8 cellular contexts compared by ENCODE assay signal in genomic region chr1:150560986-150561829, GRCh38. TPM values are rescaled to one million over a fixed set of nuclear protein-coding genes. Genes with fewer than 3 reads are reported as not detected.
DNase-seq lines count a peak whose midpoint lies in the region; ATAC-seq and TF ChIP-seq lines count a peak whose summit lies in the region.

No MANE protein-coding gene starts in this region.

- H3K9me3 Mint-ChIP-seq in activated naive CD8-positive, alpha-beta T cell treated with anti-CD3 and anti-CD28 coated beads for 36 hours: no peaks in the 10 kb centered on the region
- peaks cover 11% of the 10 kb centered on the region for H3K9me3 Mint-ChIP-seq in glutamatergic neuron (ENCODE audit: unreplicated experiment)

- intact Hi-C loops in testis (cut with DNase I; ENCODE audit: low total_unique reads): loop anchor here (5.0 kb wide), 1 partner anchor 61 kb away; no protein-coding TSS in a partner anchor

- H3K36me3 ChIP-seq in BLaER1 treated with 17β-estradiol and CSF1 and Interleukin-3, amounts not matched to agents 10 nM and 100 nM: peaks cover 0 to 42% (median 7%) of the 10 kb centered on the region in 11 experiments; a peak in 11 of 22 replicates
- H3K36me3 ChIP-seq in MM.1S (replicated peaks; ENCODE audit: insufficient read depth, low read length): no peaks in the 10 kb centered on the region
- no peaks in the 10 kb centered on the region for H3K36me3 ChIP-seq in SK-N-SH (replicated peaks in 1 of 2; ENCODE audit: control insufficient read depth in 1 of 2, insufficient read depth in 2 of 2, low read length in 1 of 2)
- peaks cover 2% of the 10 kb centered on the region for H3K36me3 ChIP-seq in osteoblast (ENCODE audit: insufficient read depth, low read length)
- no peaks in the 10 kb centered on the region for H3K36me3 ChIP-seq in testis (ENCODE audit: low read depth, missing control alignments)

- TF ChIP-seq RAD21 in SK-N-SH (IDR thresholded peaks at IDR 0.05; ENCODE audit: low read length): peak; percentile 79

- peaks cover 0 to 96% (median 36%) of the 10 kb centered on the region in 11 experiments; a peak in 14 of 22 replicates for H4K20me1 ChIP-seq in BLaER1 treated with 17β-estradiol and CSF1 and Interleukin-3, amounts not matched to agents 10 nM and 100 nM
- H4K20me1 ChIP-seq in MM.1S (ENCODE audit: insufficient read depth, low read length) (no peaks in the 10 kb centered on the region), SK-N-SH (ENCODE audit: insufficient read depth) (peaks cover 6% of the 10 kb centered on the region; the same call in 1 of the 2 replicates), osteoblast (ENCODE audit: insufficient read depth, low read length) (peaks cover 6% of the 10 kb centered on the region)

- peaks cover 45% of the 10 kb centered on the region for H3K4me1 Mint-ChIP-seq in activated naive CD8-positive, alpha-beta T cell treated with anti-CD3 and anti-CD28 coated beads for 36 hours
- H3K4me1 Mint-ChIP-seq in glutamatergic neuron (ENCODE audit: low read depth, unreplicated experiment): peaks cover 24% of the 10 kb centered on the region

- H3K4me3 ChIP-seq in BLaER1 treated with 17β-estradiol and CSF1 and Interleukin-3, amounts not matched to agents 10 nM and 100 nM: peak overlapping the region; percentile 44 to 73 (median 62)
- H3K4me3 ChIP-seq in MM.1S (ENCODE audit: low read length): peak overlapping the region; percentile 73
- peak overlapping the region; percentile 56 to 69 for H3K4me3 ChIP-seq in SK-N-SH (ENCODE audit: low read depth in 2 of 2, low read length in 1 of 2)
- H3K4me3 ChIP-seq in osteoblast (ENCODE audit: insufficient read depth, low read length): peak overlapping the region; percentile 81
- peak overlapping the region; percentile 27 to 59 for H3K4me3 ChIP-seq in testis

- WGBS in SK-N-SH (ENCODE audit: low lambda C conversion rate): 2% methylated on average over 29 of the region's 42 CpGs
- 0 to 1% methylated on average over 36 to 42 of the region's 42 CpGs for WGBS in testis, 2 donors

- TF ChIP-seq CTCF in MM.1S (IDR thresholded peaks at IDR 0.05; ENCODE audit: low read length): peak; percentile 98
- TF ChIP-seq CTCF in SK-N-SH (IDR thresholded peaks at IDR 0.05): peak; percentile 84
- peak; percentile 76 for TF ChIP-seq CTCF in glutamatergic neuron (IDR thresholded peaks at IDR 0.05; ENCODE audit: partially characterized antibody, unreplicated experiment)
- TF ChIP-seq CTCF in osteoblast (IDR thresholded peaks at IDR 0.05; ENCODE audit: extremely low read depth, low read depth, low read length): peak; percentile 81
- TF ChIP-seq CTCF in testis (IDR thresholded peaks at IDR 0.05): peak; percentile 78 to 87 (median 80)

- peak; percentile 52 for TF ChIP-seq POLR2A in testis (IDR thresholded peaks at IDR 0.05)

- TF ChIP-seq EP300 in SK-N-SH (IDR thresholded peaks at IDR 0.05; ENCODE audit: borderline replicate concordance in 1 of 2, low read depth in 1 of 2, low read length in 1 of 2): no peak

- ATAC-seq in GM19452 (IDR thresholded peaks at IDR 0.05; ENCODE audit: unreplicated experiment): peak; percentile 26

- CTCF ChIA-PET in SK-N-SH (lab: Yijun Ruan, JAX): interaction anchor here (0.5 to 6.2 kb wide), 49 partner anchors 12 to 599 kb away, joined by 3 to 142 read pairs (median 4); partner anchors contain the start of genes ADAMTSL4, CTSK, ENSA and FALEC

- POLR2A ChIA-PET in SK-N-SH (lab: Yijun Ruan, JAX): interaction anchor here (0.6 to 8.9 kb wide), 7 partner anchors 9 to 90 kb away, joined by 3 to 149 read pairs (median 4); partner anchors contain the start of genes ADAMTSL4, ENSA and MCL1

- H3K9me2 ChIP-seq in MM.1S (replicated peaks; ENCODE audit: insufficient read depth, low read length): no peaks in the 10 kb centered on the region
- no peaks in the 10 kb centered on the region for H3K9me2 ChIP-seq in SK-N-SH

- H3K27ac ChIP-seq in BLaER1 treated with 17β-estradiol and CSF1 and Interleukin-3, amounts not matched to agents 10 nM and 100 nM: peak overlapping the region; percentile 82 to 100 (median 91)
- H3K27ac ChIP-seq in MM.1S (ENCODE audit: low read length) (peak overlapping the region; percentile 95), SK-N-SH (ENCODE audit: low read depth in 2 of 2, low read length in 1 of 2) (peak overlapping the region; percentile 99 to 100), osteoblast (ENCODE audit: low read depth, low read length) (peak overlapping the region; percentile 100), testis (peak overlapping the region; percentile 97 to 99)

- no peaks in the 10 kb centered on the region for H3K36me3 Mint-ChIP-seq in activated naive CD8-positive, alpha-beta T cell treated with anti-CD3 and anti-CD28 coated beads for 36 hours
- H3K36me3 Mint-ChIP-seq in glutamatergic neuron (ENCODE audit: unreplicated experiment): no peaks in the 10 kb centered on the region

- peak overlapping the region; percentile 49 for H2AFZ ChIP-seq in MM.1S (ENCODE audit: low read length)
- H2AFZ ChIP-seq in SK-N-SH (ENCODE audit: low read depth): peak overlapping the region; percentile 44; the same call in 1 of the 2 replicates
- peak overlapping the region; percentile 85 for H2AFZ ChIP-seq in osteoblast (ENCODE audit: low read length)

- H3F3A ChIP-seq in MM.1S (ENCODE audit: insufficient read depth, low read length): peaks cover 61% of the 10 kb centered on the region
- H3F3A ChIP-seq in SK-N-SH (replicated peaks; ENCODE audit: insufficient read depth): peaks cover 41% of the 10 kb centered on the region

- peak overlapping the region; percentile 92 to 100 (median 99) for H3K4me2 ChIP-seq in BLaER1 treated with 17β-estradiol and CSF1 and Interleukin-3, amounts not matched to agents 10 nM and 100 nM
- peak overlapping the region; percentile 95 for H3K4me2 ChIP-seq in MM.1S (ENCODE audit: low read depth, low read length)
- H3K4me2 ChIP-seq in SK-N-SH: peak overlapping the region; percentile 81
- H3K4me2 ChIP-seq in osteoblast (ENCODE audit: insufficient read depth, low read length): peak overlapping the region; percentile 96

- H3K27ac Mint-ChIP-seq in activated naive CD8-positive, alpha-beta T cell treated with anti-CD3 and anti-CD28 coated beads for 36 hours: peak overlapping the region; percentile 100
- H3K27ac Mint-ChIP-seq in glutamatergic neuron (ENCODE audit: unreplicated experiment): peak overlapping the region; percentile 99

- peaks cover 69 to 87% (median 74%) of the 10 kb centered on the region in 10 experiments for H3K4me1 ChIP-seq in BLaER1 treated with 17β-estradiol and CSF1 and Interleukin-3, amounts not matched to agents 10 nM and 100 nM
- H3K4me1 ChIP-seq in MM.1S (ENCODE audit: low read length): peaks cover 51% of the 10 kb centered on the region
- peaks cover 33 to 39% of the 10 kb centered on the region in 2 experiments for H3K4me1 ChIP-seq in SK-N-SH (ENCODE audit: control insufficient read depth in 1 of 2, insufficient read depth in 2 of 2, low read depth in 1 of 2, low read length in 1 of 2)
- peaks cover 52% of the 10 kb centered on the region for H3K4me1 ChIP-seq in osteoblast (ENCODE audit: insufficient read depth, low read length)
- peaks cover 63% of the 10 kb centered on the region for H3K4me1 ChIP-seq in testis

- no peaks in the 10 kb centered on the region for H3K27me3 Mint-ChIP-seq in activated naive CD8-positive, alpha-beta T cell treated with anti-CD3 and anti-CD28 coated beads for 36 hours
- peaks cover 11% of the 10 kb centered on the region for H3K27me3 Mint-ChIP-seq in glutamatergic neuron (ENCODE audit: unreplicated experiment)

- H3K9ac ChIP-seq in BLaER1 treated with 17β-estradiol and CSF1 and Interleukin-3, amounts not matched to agents 10 nM and 100 nM: peak overlapping the region; percentile 80 to 95 (median 86)
- H3K9ac ChIP-seq in MM.1S (ENCODE audit: low read length) (peak overlapping the region; percentile 84), SK-N-SH (peak overlapping the region; percentile 89)

- H3K4me3 Mint-ChIP-seq in activated naive CD8-positive, alpha-beta T cell treated with anti-CD3 and anti-CD28 coated beads for 36 hours: peak overlapping the region; percentile 91
- H3K4me3 Mint-ChIP-seq in glutamatergic neuron (ENCODE audit: unreplicated experiment): peak overlapping the region; percentile 99

- DNase-seq in MM.1S (peak; percentile 97), SK-N-SH (peak; percentile 91), glutamatergic neuron (peak; percentile 94), osteoblast (ENCODE audit: insufficient read length, low spot score, missing footprints) (peak; percentile 99), testis (peak; percentile 95)
- DNase-seq in activated naive CD8-positive, alpha-beta T cell treated with anti-CD3 and anti-CD28 coated beads for 36 hours: peak; percentile 88

- H3K79me2 ChIP-seq in MM.1S (ENCODE audit: low read length): peaks cover 11% of the 10 kb centered on the region
- peaks cover 71% of the 10 kb centered on the region for H3K79me2 ChIP-seq in SK-N-SH (ENCODE audit: insufficient read depth)
- H3K79me2 ChIP-seq in osteoblast (ENCODE audit: insufficient read depth, low read length): peaks cover 22% of the 10 kb centered on the region

- H3K9me3 ChIP-seq in BLaER1 treated with 17β-estradiol and CSF1 and Interleukin-3, amounts not matched to agents 10 nM and 100 nM (replicated peaks in 1 of 11): no peaks in the 10 kb centered on the region
- no peaks in the 10 kb centered on the region for H3K9me3 ChIP-seq in MM.1S (replicated peaks; ENCODE audit: insufficient read depth, low read length)
- H3K9me3 ChIP-seq in SK-N-SH: no peaks in the 10 kb centered on the region
- no peaks in the 10 kb centered on the region for H3K9me3 ChIP-seq in osteoblast (ENCODE audit: low read depth, low read length)
- no peaks in the 10 kb centered on the region for H3K9me3 ChIP-seq in testis

- no peaks in the 10 kb centered on the region for H3K27me3 ChIP-seq in BLaER1 treated with 17β-estradiol and CSF1 and Interleukin-3, amounts not matched to agents 10 nM and 100 nM
- H3K27me3 ChIP-seq in MM.1S (replicated peaks; ENCODE audit: insufficient read depth, low read length) (no peaks in the 10 kb centered on the region), SK-N-SH (ENCODE audit: insufficient read depth) (no peaks in the 10 kb centered on the region), osteoblast (ENCODE audit: insufficient read depth, low read length) (no peaks in the 10 kb centered on the region), testis (no peaks in the 10 kb centered on the region)

RNA-seq across cellular contexts. Expression of gene ADAMTSL4, which starts 12.0 kb away (rescaled TPM):
- polyA plus RNA-seq in SK-N-SH (2012; rRNA removed) (2.4 and 3.4 TPM in 2 replicates), testis (ENCODE audit: insufficient read depth, low read depth, low replicate concordance) (14.2 TPM)
- 1.9 and 3.0 TPM in 2 replicates for polyA plus RNA-seq in SK-N-SH (2012; cell fraction: cytosol; rRNA removed)
- polyA plus RNA-seq in SK-N-SH (2012; cell fraction: nucleus; rRNA removed): 11.2 and 16.1 TPM in 2 replicates
- under 1 TPM; 0.06 to 0.10 TPM for total RNA-seq in activated naive CD8-positive, alpha-beta T cell treated with anti-CD3 and anti-CD28 coated beads for 36 hours
- total RNA-seq in glutamatergic neuron (ENCODE audit: unreplicated experiment) (0.25 TPM), osteoblast (3.2 and 5.4 TPM in 2 replicates), testis (1 to 10 TPM; 8.9 to 10.0 TPM)

RNA-seq across cellular contexts. Expression of gene MCL1, which starts 18.2 kb away (rescaled TPM):
- polyA plus RNA-seq in SK-N-SH (2012; rRNA removed): 110 and 131 TPM in 2 replicates
- polyA plus RNA-seq in SK-N-SH (2012; cell fraction: cytosol; rRNA removed): 70.8 and 82.9 TPM in 2 replicates
- 354 and 429 TPM in 2 replicates for polyA plus RNA-seq in SK-N-SH (2012; cell fraction: nucleus; rRNA removed)
- total RNA-seq in activated naive CD8-positive, alpha-beta T cell treated with anti-CD3 and anti-CD28 coated beads for 36 hours: 100 to 1,000 TPM; 209 to 217 TPM
- 154 TPM for total RNA-seq in glutamatergic neuron (ENCODE audit: unreplicated experiment)
- total RNA-seq in osteoblast: 168 and 176 TPM in 2 replicates
- total RNA-seq in testis: 100 to 1,000 TPM in 1 of 2 donors, 10 to 100 TPM in 1; 94.1 to 111 TPM
- polyA plus RNA-seq in testis (ENCODE audit: insufficient read depth, low read depth, low replicate concordance): 112 TPM

RNA-seq across cellular contexts. Expression of gene FALEC, which starts 45.7 kb away (rescaled TPM):
- polyA plus RNA-seq in SK-N-SH (2012; rRNA removed) (0.50 and 0.72 TPM in 2 replicates), testis (ENCODE audit: insufficient read depth, low read depth, low replicate concordance) (not detected)
- polyA plus RNA-seq in SK-N-SH (2012; cell fraction: cytosol; rRNA removed): 0.13 and 0.37 TPM in 2 replicates
- polyA plus RNA-seq in SK-N-SH (2012; cell fraction: nucleus; rRNA removed): 0.68 and 0.89 TPM in 2 replicates
- total RNA-seq in activated naive CD8-positive, alpha-beta T cell treated with anti-CD3 and anti-CD28 coated beads for 36 hours: not detected
- total RNA-seq in glutamatergic neuron (ENCODE audit: unreplicated experiment) (not detected), osteoblast (0.36 TPM in 1 of 2 replicates, not detected in the other), testis (1 to 10 TPM in 1 of 2 donors, not detected in 1; 1.3 TPM)

RNA-seq across cellular contexts. Expression of gene ECM1, which starts 53.3 kb away (rescaled TPM):
- polyA plus RNA-seq in SK-N-SH (2012; rRNA removed) (20.2 and 32.3 TPM in 2 replicates), testis (ENCODE audit: insufficient read depth, low read depth, low replicate concordance) (16.9 TPM)
- polyA plus RNA-seq in SK-N-SH (2012; cell fraction: cytosol; rRNA removed): 9.6 and 16.2 TPM in 2 replicates
- 35.6 and 37.4 TPM in 2 replicates for polyA plus RNA-seq in SK-N-SH (2012; cell fraction: nucleus; rRNA removed)
- under 1 TPM; 0.88 to 0.99 TPM for total RNA-seq in activated naive CD8-positive, alpha-beta T cell treated with anti-CD3 and anti-CD28 coated beads for 36 hours
- total RNA-seq in glutamatergic neuron (ENCODE audit: unreplicated experiment) (2.8 TPM), osteoblast (20.9 and 30.0 TPM in 2 replicates), testis (1 to 10 TPM; 4.6 to 5.0 TPM)

Comparison
In these comparisons a context has a peak if more than half of its experiments do, and no peak if none do; other contexts are left out.
1. Peak in every context shown above with its lines: DNase-seq, ATAC-seq, H3K4me3 ChIP-seq and H3K27ac ChIP-seq.